Comparison of ENCODE assay signal across 8 cellular contexts in the genomic region with DNA sequence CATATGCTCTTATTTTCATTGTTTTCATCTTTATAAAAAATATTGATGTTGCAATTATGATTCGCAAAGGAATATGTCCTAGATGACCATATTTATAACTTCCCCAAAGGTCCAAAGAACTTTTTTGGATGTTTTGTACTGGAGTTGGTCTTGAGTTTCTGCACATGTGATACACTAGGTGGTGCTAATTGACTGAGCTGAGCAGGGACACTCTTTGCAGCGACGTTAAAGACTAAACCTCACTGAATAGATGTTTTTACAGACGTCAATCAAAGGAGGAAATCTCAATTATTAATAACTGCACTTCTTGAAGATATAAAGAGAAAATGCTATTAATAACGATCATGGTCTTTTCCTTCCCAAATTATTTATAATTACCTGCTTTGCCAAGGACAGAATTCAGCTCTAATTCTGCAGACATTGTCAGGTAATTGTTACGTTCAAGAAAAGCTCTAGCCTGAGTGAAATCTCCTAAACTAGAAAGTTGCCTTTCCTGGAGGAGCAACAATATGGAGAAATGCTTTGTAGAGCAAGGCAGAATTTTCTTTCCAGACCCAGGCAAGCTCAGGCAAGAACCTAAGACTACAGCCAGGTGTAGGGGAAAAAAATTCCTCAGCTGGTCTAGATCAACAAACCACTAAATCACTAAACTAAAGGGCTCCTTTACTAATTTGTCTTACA.
DNase-seq lines count a peak whose midpoint lies in the region; ATAC-seq and FAIRE-seq lines count a peak whose summit lies in the region.

No MANE protein-coding gene starts in this region.

- in situ Hi-C loops in SK-MEL-5 (cut with HindIII; ENCODE audit: low pct_unique_long_range_greater_than_20kb, low sequenced_read_pairs) = no loop called here

- peak; percentile 73 for ATAC-seq in HG02885 (IDR thresholded peaks at IDR 0.05; ENCODE audit: poor library complexity, unreplicated experiment)

- DNase-seq in NCI-H2171 treated with DMSO at 0.1 percent for 48 hours (lab: John Stamatoyannopoulos, UW) (peak; percentile 40), NCI-H2171 (lab: John Stamatoyannopoulos, UW) (no peak), SK-MEL-5 (ENCODE audit: low read depth, low spot score) (peak; percentile 46), glomerular visceral epithelial cell (ENCODE audit: extremely low spot score) (peak; percentile 47), urothelium cell line (ENCODE audit: low spot score) (peak; percentile 33), KG1 (lab: John Stamatoyannopoulos, UW) (no peak)
- DNase-seq in stimulated activated CD4-positive, alpha-beta T cell treated with anti-CD3 and anti-CD28 coated beads, Interleukin-2, amount 100 ng/mL, for 24 hours = no peak

- FAIRE-seq in urothelium cell line (lab: Jason Lieb, UNC) = peak; percentile 70

Comparison
In these comparisons a context has a peak if more than half of its experiments do, and no peak if none do; other contexts are left out.
1. DNase-seq: peak in NCI-H2171 treated with DMSO at 0.1 percent for 48 hours (single experiment), SK-MEL-5 (single experiment), glomerular visceral epithelial cell (single experiment) and urothelium cell line (single experiment); none in NCI-H2171 (single experiment), stimulated activated CD4-positive, alpha-beta T cell treated with anti-CD3 and anti-CD28 coated beads, Interleukin-2, amount 100 ng/mL, for 24 hours (0 of 2) and KG1 (single experiment).